Comparison of ENCODE assay signal across 1 cellular context in genomic region chr4:34193451-34194154, GRCh38.
TF ChIP-seq lines count a peak whose summit lies in the region.

No MANE protein-coding gene starts in this region.

TF ChIP-seq in IMR-90, 13 proteins besides CTCF, POLR2A, EP300 and RAD21:
- TF ChIP-seq BHLHE40 (IDR thresholded peaks at IDR 0.05; ENCODE audit: low read depth, low read length) (no peak), RCOR1 (IDR thresholded peaks at IDR 0.05; ENCODE audit: insufficient replicate concordance, low read length) (no peak), NFE2L2 (IDR thresholded peaks at IDR 0.05; ENCODE audit: low read depth, low read length) (no peak), CEBPB (IDR thresholded peaks at IDR 0.05; ENCODE audit: low read depth, low read length) (no peak), MAZ (IDR thresholded peaks at IDR 0.05; ENCODE audit: borderline replicate concordance, low read depth, low read length) (no peak), USF2 (IDR thresholded peaks at IDR 0.05; ENCODE audit: low read depth, low read length) (no peak), MXI1 (IDR thresholded peaks at IDR 0.05; ENCODE audit: borderline replicate concordance, low read depth, low read length) (no peak), CHD1 (IDR thresholded peaks at IDR 0.05; ENCODE audit: low read depth, low read length) (no peak), SMC3 (IDR thresholded peaks at IDR 0.05; ENCODE audit: low read depth, low read length) (no peak), ELK1 (IDR thresholded peaks at IDR 0.05; ENCODE audit: borderline replicate concordance, low read depth, low read length) (no peak), RFX5 (IDR thresholded peaks at IDR 0.05; ENCODE audit: low read depth, low read length) (no peak), MAFK (IDR thresholded peaks at IDR 0.05; ENCODE audit: low read depth, low read length) (no peak), FOS (IDR thresholded peaks at IDR 0.05; ENCODE audit: low read depth, low read length) (no peak)
